Comparison of ENCODE assay signal across 16 cellular contexts in the genomic region with DNA sequence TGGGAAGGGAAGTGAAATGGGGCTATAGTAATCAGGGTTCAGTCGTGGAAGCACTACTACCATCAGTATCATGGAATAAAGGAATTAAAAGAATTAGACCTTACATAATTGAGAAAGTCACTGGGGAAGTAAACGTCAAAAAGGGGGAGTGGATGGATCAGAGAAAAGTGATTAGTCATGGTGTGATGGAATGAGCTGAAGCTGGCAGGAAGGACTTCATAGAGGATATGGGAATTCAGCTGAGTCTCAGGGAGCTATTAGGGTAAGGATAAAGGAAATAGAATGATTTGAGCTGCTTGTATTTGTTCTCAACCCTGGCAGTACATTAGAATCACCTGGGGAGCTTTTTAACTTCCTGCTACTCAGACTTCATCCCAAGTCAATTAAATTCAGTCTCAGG. TPM values are rescaled to one million over a fixed set of nuclear protein-coding genes. Genes with fewer than 3 reads are reported as not detected.
DNase-seq lines count a peak whose midpoint lies in the region; ATAC-seq and TF ChIP-seq lines count a peak whose summit lies in the region.
"Had no signal": no experiment of that assay in that cellular context is flagged by ENCODE, and none has a peak within 500 bp of the region (broad histone marks: within the 10 kb centered on the region; RNA-seq: fewer than 3 reads in every experiment).

No MANE protein-coding gene starts in this region.

- H3K27me3 Mint-ChIP-seq in activated CD8-positive, alpha-beta memory T cell treated with anti-CD3 and anti-CD28 coated beads, Interleukin-2, amount 10 ng/mL, durations not matched to agents 7 days and 5 days: peaks cover 13% of the 10 kb centered on the region
- H3K27me3 Mint-ChIP-seq: activated naive CD8-positive, alpha-beta T cell; CD4-positive, alpha-beta T cell had no signal

- ATAC-seq in aorta (ENCODE audit: low FRiP score) (no peak), GM19467 (IDR thresholded peaks at IDR 0.05; ENCODE audit: unreplicated experiment) (no peak)
- no peak for ATAC-seq in activated CD8-positive, alpha-beta memory T cell treated with anti-CD3 and anti-CD28 coated beads, Interleukin-2, amount 10 ng/mL, durations not matched to agents 7 days and 5 days

- no peaks in the 10 kb centered on the region for H3K4me1 ChIP-seq in aorta (ENCODE audit: control insufficient read depth in 1 of 2, insufficient read depth in 2 of 2, low read length in 2 of 2)

- no peak overlapping the region for H3K27ac ChIP-seq in aorta (ENCODE audit: low read depth in 1 of 2, low read length in 2 of 2)

- no peak for TF ChIP-seq CTCF in lower leg skin (IDR thresholded peaks at IDR 0.05)

- H3K9me3 ChIP-seq in aorta (ENCODE audit: control insufficient read depth, low read length): no peaks in the 10 kb centered on the region

- no peak overlapping the region for H3K27ac Mint-ChIP-seq in activated CD8-positive, alpha-beta memory T cell treated with anti-CD3 and anti-CD28 coated beads, Interleukin-2, amount 10 ng/mL, durations not matched to agents 7 days and 5 days
- H3K27ac Mint-ChIP-seq: activated naive CD8-positive, alpha-beta T cell; CD4-positive, alpha-beta T cell; progenitor cell of endocrine pancreas had no signal

- intact Hi-C loops in lower leg skin (cut with DNase I; ENCODE audit: low total_unique reads) (no loop called here), aorta (cut with DNase I) (no loop called here)

- H3K9me3 Mint-ChIP-seq in activated CD8-positive, alpha-beta memory T cell treated with anti-CD3 and anti-CD28 coated beads, Interleukin-2, amount 10 ng/mL, durations not matched to agents 7 days and 5 days (ENCODE audit: low read depth): peaks cover 3% of the 10 kb centered on the region
- H3K9me3 Mint-ChIP-seq: CD4-positive, alpha-beta T cell had no signal

- H3K27me3 ChIP-seq in aorta (ENCODE audit: control insufficient read depth in 1 of 2, insufficient read depth in 2 of 2, low read length in 1 of 2): no peaks in the 10 kb centered on the region

- no peaks in the 10 kb centered on the region for H3K36me3 ChIP-seq in aorta (ENCODE audit: control insufficient read depth in 1 of 2, insufficient read depth in 2 of 2, low read length in 1 of 2)

- H3K4me3 ChIP-seq in lower leg skin (ENCODE audit: low read depth, poor library complexity, severe bottlenecking): no peak overlapping the region
- no peak overlapping the region for H3K4me3 ChIP-seq in aorta (ENCODE audit: low read length in 2 of 2)
- H3K4me3 ChIP-seq: lung had no signal

- H3K4me1 Mint-ChIP-seq in activated CD8-positive, alpha-beta memory T cell treated with anti-CD3 and anti-CD28 coated beads, Interleukin-2, amount 10 ng/mL, durations not matched to agents 7 days and 5 days: peaks cover 10% of the 10 kb centered on the region

- no peak for TF ChIP-seq POLR2A in lower leg skin (IDR thresholded peaks at IDR 0.05)

- WGBS in lower leg skin, 2 donors: 36 to 37% methylated on average over 2 of the region's 2 CpGs
- WGBS in aorta, 2 donors: 43 to 53% methylated on average over 2 of the region's 2 CpGs

- H3K4me3 Mint-ChIP-seq in activated CD8-positive, alpha-beta memory T cell treated with anti-CD3 and anti-CD28 coated beads, Interleukin-2, amount 10 ng/mL, durations not matched to agents 7 days and 5 days: no peak overlapping the region
- H3K4me3 Mint-ChIP-seq: activated naive CD8-positive, alpha-beta T cell; CD4-positive, alpha-beta T cell had no signal

- CTCF ChIA-PET in activated CD8-positive, alpha-beta memory T cell treated with anti-CD3 and anti-CD28 coated beads, Interleukin-2, amount 10 ng/mL, durations not matched to agents 7 days and 5 days (lab: Charles Lee): no interaction called here

- H3K36me3 Mint-ChIP-seq in activated CD8-positive, alpha-beta memory T cell treated with anti-CD3 and anti-CD28 coated beads, Interleukin-2, amount 10 ng/mL, durations not matched to agents 7 days and 5 days: no peaks in the 10 kb centered on the region
- H3K36me3 Mint-ChIP-seq: activated naive CD8-positive, alpha-beta T cell had no signal

- in situ Hi-C loops in Caki2 (cut with HindIII; ENCODE audit: low pct_unique_long_range_greater_than_20kb, low sequenced_read_pairs): no loop called here

- DNase-seq in Caki2 (ENCODE audit: low read depth): peak; percentile 17
- DNase-seq in NCI-H460 (ENCODE audit: extremely low read depth, low read depth): peak; percentile 44
- peak; percentile 26 for DNase-seq in dedifferentiated amniotic fluid mesenchymal stem cell (ENCODE audit: extremely low spot score)
- DNase-seq in myocyte (ENCODE audit: low read depth): peak; percentile 24
- no peak for DNase-seq in lower leg skin (ENCODE audit: low spot score in 2 of 2)
- no peak for DNase-seq in aorta
- DNase-seq in activated CD8-positive, alpha-beta memory T cell treated with anti-CD3 and anti-CD28 coated beads, Interleukin-2, amount 10 ng/mL, durations not matched to agents 7 days and 5 days: no peak
- DNase-seq: CD4-positive, alpha-beta T cell; dermis blood vessel endothelial cell; head of caudate nucleus; NCI-H1048; NCI-H2227 treated with DMSO at 0.1 percent for 48 hours had no signal

RNA-seq across cellular contexts. Expression of gene SETBP1, which starts 53.4 kb away (rescaled TPM):
- 0.38 and 0.51 TPM in 2 replicates for total RNA-seq in Caki2 (2014; rRNA removed; shearing (Covaris generic); ENCODE audit: low replicate concordance)
- total RNA-seq in NCI-H460 (2014; rRNA removed; shearing (Covaris generic)): 2.0 and 2.5 TPM in 2 replicates
- 0.51 and 1.2 TPM in 2 replicates for polyA plus RNA-seq in NCI-H460 (2014; cell fraction: nucleus; rRNA removed)
- total RNA-seq in myocyte: 2.2 and 3.3 TPM in 2 replicates
- polyA plus RNA-seq in myocyte (2012): 0.71 TPM
- total RNA-seq in lower leg skin: 10 to 100 TPM in 3 of 4 donors, 1 to 10 TPM in 1; 7.8 to 16.6 (median 11.7) TPM
- total RNA-seq in aorta: 10 to 100 TPM; 42.4 to 85.0 TPM
- polyA plus RNA-seq in aorta: 1 to 10 TPM; 1.3 to 5.8 TPM
- 10 to 100 TPM; 25.2 to 30.3 TPM for total RNA-seq in activated CD8-positive, alpha-beta memory T cell treated with anti-CD3 and anti-CD28 coated beads, Interleukin-2, amount 10 ng/mL, durations not matched to agents 7 days and 5 days

Comparison
In these comparisons a context has a peak if more than half of its experiments do, and no peak if none do; other contexts are left out.
1. DNase-seq: peak in Caki2 (single experiment), NCI-H460 (single experiment), dedifferentiated amniotic fluid mesenchymal stem cell (single experiment) and myocyte (single experiment); none in lower leg skin (0 of 2), aorta (0 of 2) and activated CD8-positive, alpha-beta memory T cell treated with anti-CD3 and anti-CD28 coated beads, Interleukin-2, amount 10 ng/mL, durations not matched to agents 7 days and 5 days (single experiment).